ENCODE assay signal across 22 cellular contexts in genomic region chr3:47991341-47991740, GRCh38. TPM values are rescaled to one million over a fixed set of nuclear protein-coding genes. Genes with fewer than 3 reads are reported as not detected.
DNase-seq lines count a peak whose midpoint lies in the region; ATAC-seq and TF ChIP-seq lines count a peak whose summit lies in the region.
"Had no signal": no experiment of that assay in that cellular context is flagged by ENCODE, and none has a peak within 500 bp of the region (broad histone marks: within the 10 kb centered on the region; RNA-seq: fewer than 3 reads in every experiment).

No MANE protein-coding gene starts in this region.

- intact Hi-C loops in gastrocnemius medialis (cut with DNase I; ENCODE audit: low total_unique reads), result loop anchor here (2.0 kb wide), 1 partner anchor 21 kb away; no protein-coding TSS in a partner anchor
- intact Hi-C loops in dorsolateral prefrontal cortex (cut with DNase I), result loop anchor here in 1 of 2 donors (2.0 to 5.0 kb wide), 3 partner anchors 45 to 161 kb away; no protein-coding TSS in a partner anchor

- WGBS in mesendoderm (ENCODE audit: extremely low coverage, insufficient coverage, low lambda C conversion rate), result no CpG with 5 or more reads among the region's 11 CpGs

- H3K4ac ChIP-seq in mesendoderm (ENCODE audit: low read depth, low read length), result no peak overlapping the region

- no peak overlapping the region for H3K4me2 ChIP-seq in mesendoderm (ENCODE audit: low read length)
- H3K4me2 ChIP-seq: BLaER1 had no signal

- H3K9me3 ChIP-seq in gastrocnemius medialis, result no peaks in the 10 kb centered on the region
- H3K9me3 ChIP-seq: BE2C, BLaER1 had no signal

- no peaks in the 10 kb centered on the region for H3K36me3 ChIP-seq in mesendoderm (ENCODE audit: control insufficient read depth, insufficient read depth, low read length)
- peaks cover 0 to 6% of the 10 kb centered on the region in 2 donors for H3K36me3 ChIP-seq in gastrocnemius medialis
- H3K36me3 ChIP-seq: BE2C had no signal

- H3K79me2 ChIP-seq in mesendoderm (ENCODE audit: control insufficient read depth, insufficient read depth, low read length), result peaks cover 6% of the 10 kb centered on the region

- H3K23ac ChIP-seq in mesendoderm (ENCODE audit: low read length), result no peak overlapping the region

- H2BK120ac ChIP-seq in mesendoderm (ENCODE audit: low read depth, low read length), result no peak overlapping the region

- H2BK5ac ChIP-seq in mesendoderm (ENCODE audit: low read length), result no peak overlapping the region

- H4K8ac ChIP-seq in mesendoderm (ENCODE audit: low read depth, low read length), result peak overlapping the region; percentile 76

- DNase-seq in mesendoderm, result no peak
- DNase-seq in gastrocnemius medialis, result no peak
- DNase-seq in RPMI8226, result no peak
- DNase-seq in NCI-H1092 (lab: John Stamatoyannopoulos, UW), result no peak
- DNase-seq in dorsolateral prefrontal cortex, result no peak
- DNase-seq: 8988T; ACHN; BE2C; C1 segment of cervical spinal cord; CD4-positive, alpha-beta memory T cell; CD4-positive, CD25-positive, alpha-beta regulatory T cell; CD8-positive, alpha-beta memory T cell; COR-L47; DMS 273 treated with DMSO at 0.1 percent for 48 hours; DMS153; DMS53; DMS79; DND-41; EL; GDM1 had no signal

- H3K9ac ChIP-seq in mesendoderm (ENCODE audit: low read length), result no peak overlapping the region
- H3K9ac ChIP-seq: BLaER1 had no signal

- H2AK5ac ChIP-seq in mesendoderm (ENCODE audit: low read length), result no peak overlapping the region

- H3K4me1 ChIP-seq in mesendoderm (ENCODE audit: control insufficient read depth, low read depth, low read length) (peaks cover 1% of the 10 kb centered on the region), gastrocnemius medialis (peaks cover 46 to 51% of the 10 kb centered on the region in 2 donors)
- H3K4me1 ChIP-seq: BE2C had no signal

- no peak overlapping the region for H3K18ac ChIP-seq in mesendoderm (ENCODE audit: low read length)

- H3K27me3 ChIP-seq in mesendoderm (ENCODE audit: insufficient read depth, low read length, poor library complexity) (no peaks in the 10 kb centered on the region), gastrocnemius medialis (no peaks in the 10 kb centered on the region), dorsolateral prefrontal cortex (no peaks in the 10 kb centered on the region)
- H3K27me3 ChIP-seq: BE2C, BLaER1 had no signal

- H2BK15ac ChIP-seq in mesendoderm (replicated peaks; ENCODE audit: low read depth), result no peak overlapping the region

- no peak overlapping the region for H4K5ac ChIP-seq in mesendoderm (ENCODE audit: low read length)

- peaks cover 14% of the 10 kb centered on the region for H3K79me1 ChIP-seq in mesendoderm (ENCODE audit: low read length)

- no peak overlapping the region for H3K56ac ChIP-seq in mesendoderm (ENCODE audit: low read length)

- in situ Hi-C loops in gastrocnemius medialis (cut with MboI; ENCODE audit: low sequenced_read_pairs in 4 of 4), result loop anchor here in 3 of 4 donors (10.0 to 25.0 kb wide), 4 partner anchors 157 to 454 kb away; no protein-coding TSS in a partner anchor

- TF ChIP-seq CTCF in gastrocnemius medialis (IDR thresholded peaks at IDR 0.05 in 4 of 5, conservative IDR thresholded peaks at IDR 0.05 in 1 of 5), result no peak
- no peak for TF ChIP-seq CTCF in dorsolateral prefrontal cortex (IDR thresholded peaks at IDR 0.05 in 54 of 56, conservative IDR thresholded peaks at IDR 0.05 in 2 of 56; ENCODE audit: low read depth in 1 of 56, partially characterized antibody in 56 of 56)

- ATAC-seq in gastrocnemius medialis, result no peak
- ATAC-seq: GM12878 had no signal

- no peak overlapping the region for H3K4me3 ChIP-seq in mesendoderm (ENCODE audit: low read length)
- H3K4me3 ChIP-seq in gastrocnemius medialis, result no peak overlapping the region
- H3K4me3 ChIP-seq in dorsolateral prefrontal cortex, result no peak overlapping the region
- H3K4me3 ChIP-seq: BLaER1, GM12878 had no signal

- H3K27ac ChIP-seq in mesendoderm (ENCODE audit: low read depth, low read length), result no peak overlapping the region
- H3K27ac ChIP-seq in gastrocnemius medialis, result peak overlapping the region; percentile 73 to 82 (median 80)
- H3K27ac ChIP-seq in dorsolateral prefrontal cortex, result no peak overlapping the region
- H3K27ac ChIP-seq: BLaER1 had no signal

- no peak for TF ChIP-seq POLR2A in gastrocnemius medialis (IDR thresholded peaks at IDR 0.05)

RNA-seq across cellular contexts. Expression of gene MAP4, which starts 24.9 kb away (rescaled TPM):
- 132 TPM for polyA plus RNA-seq in mesendoderm (2013, experiment 1 of 2)
- 135 TPM for polyA plus RNA-seq in mesendoderm (2013, experiment 2 of 2)
- total RNA-seq in gastrocnemius medialis (100 to 1,000 TPM; 597 to 976 (median 687) TPM), dorsolateral prefrontal cortex (100 to 1,000 TPM; 325 to 757 (median 413) TPM)

Comparison
In these comparisons a context has a peak if more than half of its experiments do, and no peak if none do; other contexts are left out.
1. H3K27ac ChIP-seq: peak in gastrocnemius medialis (4 of 4); none in mesendoderm (single experiment) and dorsolateral prefrontal cortex (0 of 59).